In the genomic region with DNA sequence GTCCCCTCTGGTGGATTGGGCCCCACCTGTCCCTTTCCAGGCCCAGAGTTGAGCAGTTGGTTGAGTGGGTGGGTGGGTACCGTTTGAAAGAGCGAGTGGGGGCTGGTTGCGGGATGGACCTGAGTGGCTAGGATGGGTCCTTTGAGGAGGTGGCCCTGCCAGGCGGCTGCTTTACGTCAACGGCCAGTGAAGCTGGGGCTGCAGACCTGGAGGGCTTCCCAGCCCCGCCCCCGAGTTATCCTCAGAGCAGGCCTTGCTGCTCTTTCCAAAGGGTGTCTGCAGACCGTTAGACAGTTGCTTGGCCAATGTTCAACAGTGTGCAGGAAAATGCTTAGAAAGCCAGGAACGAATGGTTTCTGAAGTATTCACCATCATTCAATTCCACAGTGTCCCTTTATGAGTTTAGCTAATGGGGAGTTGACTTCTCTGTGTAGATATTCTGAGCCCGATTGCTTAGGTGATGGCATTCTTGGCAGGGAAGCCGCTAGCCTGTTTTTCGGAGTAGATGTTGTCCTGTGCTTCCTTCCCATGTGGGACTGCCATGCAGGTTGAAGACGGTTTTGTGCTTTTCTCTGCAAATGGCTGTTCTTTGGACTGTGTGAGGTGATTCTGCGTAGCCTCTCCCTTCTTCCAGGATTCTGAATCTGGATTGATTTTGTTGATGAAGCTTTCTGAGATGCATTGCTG, we compare ENCODE assay signal across 16 cellular contexts. TPM values are rescaled to one million over a fixed set of nuclear protein-coding genes. Genes with fewer than 3 reads are reported as not detected.
DNase-seq lines count a peak whose midpoint lies in the region; TF ChIP-seq lines count a peak whose summit lies in the region.
"Had no signal": no experiment of that assay in that cellular context is flagged by ENCODE, and none has a peak within 500 bp of the region (broad histone marks: within the 10 kb centered on the region; RNA-seq: fewer than 3 reads in every experiment).

No MANE protein-coding gene starts in this region.

- DNase-seq in BE2C (peak; percentile 42), cardiac septum (ENCODE audit: low spot score) (peak; percentile 84), neuronal stem cell (ENCODE audit: low spot score) (no peak), GF-D8 (lab: John Stamatoyannopoulos, UW) (no peak), testis (no peak), T-helper 9 cell (no peak), GM19238 (ENCODE audit: insufficient read length, low spot score) (no peak)
- no peak for DNase-seq in activated T-helper 1 cell treated with anti-CD3 and anti-CD28 coated beads, Interleukin-12 subunit alpha, Interleukin-12 subunit beta, Interleukin-2, Interleukin-4 antibody, amounts not matched to agents 30 ng/mL and 10 ng/mL and 1 ng/mL, durations not matched to agents 14 hours and 24 hours and 36 hours (ENCODE audit: low spot score)
- DNase-seq: activated CD4-positive, alpha-beta T cell treated with anti-CD3 and anti-CD28 coated beads, Interleukin-2, amount 10 ng/mL, durations not matched to agents 24 days and 14 days; gastrocnemius medialis; retina had no signal

- no peak overlapping the region for H3K4ac ChIP-seq in neuronal stem cell (ENCODE audit: low read length)

- WGBS in neuronal stem cell (ENCODE audit: extremely low coverage in 2 of 2, insufficient read length in 2 of 2, insufficient replicate concordance in 1 of 2), 2 donors, result no CpG with 5 or more reads among the region's 15 CpGs
- WGBS in testis, 2 donors, result 68 to 72% methylated on average over 15 of the region's 15 CpGs

- no peak overlapping the region for H3K4me3 ChIP-seq in BE2C (ENCODE audit: low read depth, low read length)
- no peak overlapping the region for H3K4me3 ChIP-seq in neuronal stem cell (ENCODE audit: low read length in 2 of 2)
- no peak overlapping the region for H3K4me3 ChIP-seq in testis
- H3K4me3 ChIP-seq: gastrocnemius medialis had no signal

- H3K23ac ChIP-seq in neuronal stem cell (ENCODE audit: low read depth, low read length, poor library complexity), result no peak overlapping the region

- H4K91ac ChIP-seq in neuronal stem cell (ENCODE audit: low read depth, low read length, poor library complexity), result no peak overlapping the region

- peak overlapping the region; percentile 63 for H2AK5ac ChIP-seq in neuronal stem cell (ENCODE audit: low read depth, low read length)

- H3K4me1 Mint-ChIP-seq in activated T-helper 1 cell treated with anti-CD3 and anti-CD28 coated beads, Interleukin-12 subunit alpha, Interleukin-12 subunit beta, Interleukin-2, Interleukin-4 antibody, amounts not matched to agents 30 ng/mL and 10 ng/mL and 1 ng/mL, durations not matched to agents 14 hours and 24 hours and 36 hours (ENCODE audit: low read depth), result peaks cover 62% of the 10 kb centered on the region

- H2BK12ac ChIP-seq in neuronal stem cell (ENCODE audit: low read length), result no peak overlapping the region

- no peaks in the 10 kb centered on the region for H3K9me3 Mint-ChIP-seq in activated T-helper 1 cell treated with anti-CD3 and anti-CD28 coated beads, Interleukin-12 subunit alpha, Interleukin-12 subunit beta, Interleukin-2, Interleukin-4 antibody, amounts not matched to agents 30 ng/mL and 10 ng/mL and 1 ng/mL, durations not matched to agents 14 hours and 24 hours and 36 hours
- H3K9me3 Mint-ChIP-seq: activated CD4-positive, alpha-beta T cell treated with anti-CD3 and anti-CD28 coated beads, Interleukin-2, amount 10 ng/mL, durations not matched to agents 24 days and 14 days; activated T-helper 2 cell treated with anti-CD3 and anti-CD28 coated beads, Interferon-gamma antibody, Interleukin-2, Interleukin-4, amounts not matched to agents 10 μg/mL and 5 μg/mL and 100 μg/mL, durations not matched to agents 14 hours and 24 hours and 36 hours; natural killer cell treated with Interleukin-12 subunit alpha and Interleukin-12 subunit beta and Interleukin-15 and Interleukin-18, amount 100 ng/mL, for 72 hours; stimulated activated naive CD8-positive, alpha-beta T cell treated with anti-CD3 and anti-CD28 coated beads, Interleukin-15, Interleukin-2, amounts not matched to agents 100 ng/mL and 50 ng/mL, for 24 hours had no signal

- no peak overlapping the region for H2BK5ac ChIP-seq in neuronal stem cell (ENCODE audit: low read length)

- H3K27ac Mint-ChIP-seq in activated T-helper 1 cell treated with anti-CD3 and anti-CD28 coated beads, Interleukin-12 subunit alpha, Interleukin-12 subunit beta, Interleukin-2, Interleukin-4 antibody, amounts not matched to agents 30 ng/mL and 10 ng/mL and 1 ng/mL, durations not matched to agents 14 hours and 24 hours and 36 hours, result peak overlapping the region; percentile 24
- H3K27ac Mint-ChIP-seq: natural killer cell treated with Interleukin-12 subunit alpha and Interleukin-12 subunit beta and Interleukin-15 and Interleukin-18, amount 100 ng/mL, for 72 hours had no signal

- H2BK15ac ChIP-seq in neuronal stem cell (ENCODE audit: low read length), result no peak overlapping the region

- H3K36me3 ChIP-seq in BE2C, result no peaks in the 10 kb centered on the region
- no peaks in the 10 kb centered on the region for H3K36me3 ChIP-seq in neuronal stem cell (replicated peaks in 1 of 2; ENCODE audit: control insufficient read depth in 2 of 2, insufficient read depth in 2 of 2, low read length in 2 of 2)
- no peaks in the 10 kb centered on the region for H3K36me3 ChIP-seq in testis (ENCODE audit: low read depth, missing control alignments)
- H3K36me3 ChIP-seq: gastrocnemius medialis had no signal

- TF ChIP-seq CTCF in BE2C (IDR thresholded peaks at IDR 0.05; ENCODE audit: low read depth, low read length) (no peak), testis (IDR thresholded peaks at IDR 0.05) (no peak)

- H3K9me3 ChIP-seq in BE2C, result no peaks in the 10 kb centered on the region
- no peaks in the 10 kb centered on the region for H3K9me3 ChIP-seq in neuronal stem cell (replicated peaks in 1 of 2; ENCODE audit: control insufficient read depth in 2 of 2, insufficient read depth in 1 of 2, low read depth in 1 of 2, low read length in 2 of 2)
- no peaks in the 10 kb centered on the region for H3K9me3 ChIP-seq in testis
- H3K9me3 ChIP-seq: gastrocnemius medialis had no signal

- H3K36me3 Mint-ChIP-seq in activated T-helper 1 cell treated with anti-CD3 and anti-CD28 coated beads, Interleukin-12 subunit alpha, Interleukin-12 subunit beta, Interleukin-2, Interleukin-4 antibody, amounts not matched to agents 30 ng/mL and 10 ng/mL and 1 ng/mL, durations not matched to agents 14 hours and 24 hours and 36 hours (ENCODE audit: low read depth), result no peaks in the 10 kb centered on the region
- H3K36me3 Mint-ChIP-seq: natural killer cell treated with Interleukin-12 subunit alpha and Interleukin-12 subunit beta and Interleukin-15 and Interleukin-18, amount 100 ng/mL, for 72 hours had no signal

- no peak overlapping the region for H2AFZ ChIP-seq in neuronal stem cell (ENCODE audit: low read length)

- H3K4me2 ChIP-seq in neuronal stem cell (ENCODE audit: insufficient read depth, low read length, poor library complexity, severe bottlenecking), result no peak overlapping the region

- no peak overlapping the region for H3K9ac ChIP-seq in neuronal stem cell (ENCODE audit: low read depth, low read length, poor library complexity)

- intact Hi-C loops in activated T-helper 1 cell treated with anti-CD3 and anti-CD28 coated beads, Interleukin-12 subunit alpha, Interleukin-12 subunit beta, Interleukin-2, Interleukin-4 antibody, amounts not matched to agents 30 ng/mL and 10 ng/mL and 1 ng/mL, durations not matched to agents 14 hours and 24 hours and 36 hours (cut with micrococcal nuclease), result no loop called here
- intact Hi-C loops in cardiac septum (cut with DNase I) (no loop called here), testis (cut with DNase I; ENCODE audit: low total_unique reads) (no loop called here)

- H3K27ac ChIP-seq in neuronal stem cell (replicated peaks; ENCODE audit: low read length) (no peak overlapping the region), testis (no peak overlapping the region)
- H3K27ac ChIP-seq: gastrocnemius medialis had no signal

- H3K27me3 Mint-ChIP-seq in activated T-helper 1 cell treated with anti-CD3 and anti-CD28 coated beads, Interleukin-12 subunit alpha, Interleukin-12 subunit beta, Interleukin-2, Interleukin-4 antibody, amounts not matched to agents 30 ng/mL and 10 ng/mL and 1 ng/mL, durations not matched to agents 14 hours and 24 hours and 36 hours (ENCODE audit: insufficient read depth), result peaks cover 9% of the 10 kb centered on the region
- H3K27me3 Mint-ChIP-seq: activated CD4-positive, alpha-beta T cell treated with anti-CD3 and anti-CD28 coated beads, Interleukin-2, amount 10 ng/mL, durations not matched to agents 24 days and 14 days; stimulated activated naive CD8-positive, alpha-beta T cell treated with anti-CD3 and anti-CD28 coated beads, Interleukin-15, Interleukin-2, amounts not matched to agents 100 ng/mL and 50 ng/mL, for 24 hours had no signal

- H3K79me1 ChIP-seq in neuronal stem cell (ENCODE audit: low read depth, low read length), result no peaks in the 10 kb centered on the region

- H3K14ac ChIP-seq in neuronal stem cell (ENCODE audit: low read length), result no peak overlapping the region

- H4K8ac ChIP-seq in neuronal stem cell (ENCODE audit: low read depth, low read length), result no peak overlapping the region

- H3K18ac ChIP-seq in neuronal stem cell (ENCODE audit: low read length), result no peak overlapping the region

- H2BK120ac ChIP-seq in neuronal stem cell (ENCODE audit: low read depth, low read length), result no peak overlapping the region

- TF ChIP-seq POLR2A in testis (IDR thresholded peaks at IDR 0.05), result no peak

- H3K4me1 ChIP-seq in BE2C, result no peaks in the 10 kb centered on the region
- peaks cover 0 to 3% of the 10 kb centered on the region in 2 donors for H3K4me1 ChIP-seq in neuronal stem cell (ENCODE audit: control insufficient read depth in 2 of 2, insufficient read depth in 1 of 2, low read depth in 1 of 2, low read length in 2 of 2)
- peaks cover 54% of the 10 kb centered on the region for H3K4me1 ChIP-seq in testis

- no peak overlapping the region for H3K4me3 Mint-ChIP-seq in activated T-helper 1 cell treated with anti-CD3 and anti-CD28 coated beads, Interleukin-12 subunit alpha, Interleukin-12 subunit beta, Interleukin-2, Interleukin-4 antibody, amounts not matched to agents 30 ng/mL and 10 ng/mL and 1 ng/mL, durations not matched to agents 14 hours and 24 hours and 36 hours
- H3K4me3 Mint-ChIP-seq: natural killer cell treated with Interleukin-12 subunit alpha and Interleukin-12 subunit beta and Interleukin-15 and Interleukin-18, amount 100 ng/mL, for 72 hours; stimulated activated naive CD8-positive, alpha-beta T cell treated with anti-CD3 and anti-CD28 coated beads, Interleukin-15, Interleukin-2, amounts not matched to agents 100 ng/mL and 50 ng/mL, for 24 hours had no signal

- H3K27me3 ChIP-seq in BE2C (no peaks in the 10 kb centered on the region), neuronal stem cell (ENCODE audit: control insufficient read depth in 3 of 3, insufficient read depth in 3 of 3, low read depth in 1 of 3, low read length in 3 of 3) (no peaks in the 10 kb centered on the region), testis (no peaks in the 10 kb centered on the region)
- H3K27me3 ChIP-seq: gastrocnemius medialis had no signal

RNA-seq across cellular contexts. Expression of gene LDLRAD4, which starts 45.7 kb away (rescaled TPM):
- 4.0 TPM for polyA plus RNA-seq in BE2C (2012; ENCODE audit: insufficient read depth, insufficient read length, low read depth)
- total RNA-seq in activated T-helper 1 cell treated with anti-CD3 and anti-CD28 coated beads, Interleukin-12 subunit alpha, Interleukin-12 subunit beta, Interleukin-2, Interleukin-4 antibody, amounts not matched to agents 30 ng/mL and 10 ng/mL and 1 ng/mL, durations not matched to agents 14 hours and 24 hours and 36 hours, result 34.5 and 35.2 TPM in 2 replicates
- total RNA-seq in cardiac septum (23.3 TPM), testis (10 to 100 TPM; 25.9 to 42.2 TPM)
- polyA plus RNA-seq in neuronal stem cell (2013, experiment 1 of 2), result 1.5 TPM
- polyA plus RNA-seq in neuronal stem cell (2013, experiment 2 of 2), result 1.1 TPM
- polyA plus RNA-seq in testis (ENCODE audit: insufficient read depth, low read depth, low replicate concordance), result 22.0 TPM
- total RNA-seq: LHCN-M2 had no signal
- polyA plus RNA-seq: AG04450 had no signal

Comparison
In these comparisons a context has a peak if more than half of its experiments do, and no peak if none do; other contexts are left out.
1. DNase-seq: peak in BE2C (single experiment) and cardiac septum (single experiment); none in activated T-helper 1 cell treated with anti-CD3 and anti-CD28 coated beads, Interleukin-12 subunit alpha, Interleukin-12 subunit beta, Interleukin-2, Interleukin-4 antibody, amounts not matched to agents 30 ng/mL and 10 ng/mL and 1 ng/mL, durations not matched to agents 14 hours and 24 hours and 36 hours (single experiment), neuronal stem cell (single experiment), GF-D8 (single experiment), testis (single experiment), T-helper 9 cell (single experiment) and GM19238 (single experiment).